Comparison of ENCODE assay signal across 29 cellular contexts in genomic region chr7:68550027-68550426, GRCh38.
"Had no signal": no experiment of that assay in that cellular context is flagged by ENCODE, and none has a peak within 500 bp of the region (broad histone marks: within the 10 kb centered on the region; RNA-seq: fewer than 3 reads in every experiment).

No MANE protein-coding gene starts in this region.

- H2AFZ ChIP-seq: hepatocyte had no signal

- H3K27ac Mint-ChIP-seq: dendritic cell treated with granulocyte-macrophage colony-stimulating factor and Interleukin-4, amounts not matched to agents 40 ng/mL and 50 ng/mL, for 4 days; endodermal cell had no signal

- H3K9me3 Mint-ChIP-seq: endodermal cell had no signal

- FAIRE-seq: colon, endometrium, endothelial cell of umbilical vein, frontal cortex had no signal

- H3K27ac ChIP-seq: colonic mucosa, coronary artery, dorsolateral prefrontal cortex, epithelial cell of prostate, esophagus muscularis mucosa, esophagus squamous epithelium, foreskin keratinocyte, gastrocnemius medialis, gastroesophageal sphincter, heart left ventricle, heart right ventricle, hepatocyte had no signal

- H3K79me2 ChIP-seq: hepatocyte had no signal

- H3K4me2 ChIP-seq: hepatocyte had no signal

- DNase-seq: colonic mucosa; cortex of kidney; dermis blood vessel endothelial cell; dorsolateral prefrontal cortex; effector CD4-positive, alpha-beta T cell; effector CD8-positive, alpha-beta T cell; effector memory CD4-positive, alpha-beta T cell; endodermal cell; erythroblast; esophagus squamous epithelium; foreskin fibroblast; foreskin keratinocyte; foreskin melanocyte; gastrocnemius medialis; glutamatergic neuron; head of caudate nucleus; heart left ventricle; heart right ventricle had no signal

- H3K27me3 ChIP-seq: colonic mucosa, esophagus muscularis mucosa, esophagus squamous epithelium, foreskin keratinocyte, gastrocnemius medialis, gastroesophageal sphincter, hepatocyte had no signal

- H3K4me3 Mint-ChIP-seq: dendritic cell treated with granulocyte-macrophage colony-stimulating factor and Interleukin-4, amounts not matched to agents 40 ng/mL and 50 ng/mL, for 4 days; endodermal cell had no signal

- H3K4me1 Mint-ChIP-seq: endodermal cell had no signal

- ATAC-seq: esophagus mucosa, foreskin keratinocyte, gastrocnemius medialis, gastroesophageal sphincter, heart left ventricle, heart right ventricle had no signal

- H3K4me3 ChIP-seq: colonic mucosa, coronary artery, dorsolateral prefrontal cortex, esophagus muscularis mucosa, esophagus squamous epithelium, gastrocnemius medialis, gastroesophageal sphincter, heart left ventricle, heart right ventricle, hepatocyte had no signal

- H3K4me1 ChIP-seq: colonic mucosa, esophagus muscularis mucosa, esophagus squamous epithelium, foreskin keratinocyte, gastrocnemius medialis, gastroesophageal sphincter, heart left ventricle, heart right ventricle had no signal

- H3K9me3 ChIP-seq: colonic mucosa, esophagus muscularis mucosa, esophagus squamous epithelium, gastrocnemius medialis, gastroesophageal sphincter, heart left ventricle had no signal

- H3K36me3 ChIP-seq: colonic mucosa, esophagus muscularis mucosa, esophagus squamous epithelium, gastrocnemius medialis, gastroesophageal sphincter, heart left ventricle, heart right ventricle had no signal

- H3K27me3 Mint-ChIP-seq: dendritic cell treated with granulocyte-macrophage colony-stimulating factor and Interleukin-4, amounts not matched to agents 40 ng/mL and 50 ng/mL, for 4 days had no signal
